In the genomic region with DNA sequence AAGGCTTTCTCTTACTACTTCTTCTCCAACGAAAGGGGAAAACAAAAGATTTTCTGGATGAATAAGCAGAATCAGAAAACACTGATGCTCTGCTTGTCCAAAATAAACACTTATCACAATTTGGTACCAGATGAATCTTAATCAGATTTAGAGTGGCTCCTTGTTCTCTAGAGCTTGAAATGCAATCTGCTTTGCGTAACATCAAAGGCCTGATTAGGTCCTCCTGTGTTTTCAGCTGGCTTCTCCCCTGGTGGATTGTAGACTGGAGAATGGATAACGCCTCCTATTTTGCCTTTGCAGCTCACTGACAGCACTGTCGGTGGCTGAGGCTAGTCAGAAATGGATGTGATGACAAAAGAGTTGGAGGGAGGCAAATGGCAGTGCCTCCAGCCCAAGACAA, we compare ENCODE assay signal across 24 cellular contexts.
"Had no signal": no experiment of that assay in that cellular context is flagged by ENCODE, and none has a peak within 500 bp of the region (broad histone marks: within the 10 kb centered on the region; RNA-seq: fewer than 3 reads in every experiment).

No MANE protein-coding gene starts in this region.

- H3K27me3 Mint-ChIP-seq: activated B cell treated with CpG ODN at 0.5 μM for 24 hours; activated CD4-positive, alpha-beta T cell treated with anti-CD3 and anti-CD28 coated beads, Interleukin-2, amount 10 ng/mL, durations not matched to agents 24 days and 14 days; activated naive CD4-positive, alpha-beta T cell treated with anti-CD3 and anti-CD28 coated beads, Interleukin-2, amount 50 U/mL, for 24 hours had no signal

- H3K27me3 ChIP-seq: adrenal gland, esophagus muscularis mucosa had no signal

- H3K27ac Mint-ChIP-seq: activated B cell treated with CpG ODN at 0.5 μM for 24 hours; activated CD4-positive, alpha-beta T cell treated with anti-CD3 and anti-CD28 coated beads, Interleukin-2, amount 10 ng/mL, durations not matched to agents 24 days and 14 days; activated CD8-positive, alpha-beta T cell treated with anti-CD3 and anti-CD28 coated beads, Interleukin-2, amount 10 ng/mL, durations not matched to agents 7 days and 5 days; activated naive CD4-positive, alpha-beta T cell treated with anti-CD3 and anti-CD28 coated beads, Interleukin-2, amount 50 U/mL, for 24 hours; natural killer cell had no signal

- H3K4me3 Mint-ChIP-seq: activated B cell treated with CpG ODN at 0.5 μM for 24 hours; activated CD4-positive, alpha-beta T cell treated with anti-CD3 and anti-CD28 coated beads, Interleukin-2, amount 10 ng/mL, durations not matched to agents 24 days and 14 days; activated CD8-positive, alpha-beta T cell treated with anti-CD3 and anti-CD28 coated beads, Interleukin-2, amount 10 ng/mL, durations not matched to agents 7 days and 5 days; activated naive CD4-positive, alpha-beta T cell treated with anti-CD3 and anti-CD28 coated beads, Interleukin-2, amount 50 U/mL, for 24 hours; natural killer cell had no signal

- ATAC-seq: activated CD8-positive, alpha-beta T cell treated with anti-CD3 and anti-CD28 coated beads, Interleukin-2, amount 10 ng/mL, durations not matched to agents 7 days and 5 days; natural killer cell; right cardiac atrium had no signal

- DNase-seq: activated B cell treated with CpG ODN at 0.5 μM for 24 hours; activated CD4-positive, alpha-beta T cell treated with anti-CD3 and anti-CD28 coated beads, Interleukin-2, amount 10 ng/mL, durations not matched to agents 24 days and 14 days; activated CD8-positive, alpha-beta memory T cell treated with anti-CD3 and anti-CD28 coated beads, Interleukin-2, amount 50 U/mL, for 4 hours; activated CD8-positive, alpha-beta T cell treated with anti-CD3 and anti-CD28 coated beads, Interleukin-2, amount 10 ng/mL, durations not matched to agents 7 days and 5 days; activated effector memory CD4-positive, alpha-beta T cell treated with anti-CD3 and anti-CD28 coated beads, Interleukin-2, amount 50 U/mL, for 16 hours; activated T-cell treated with anti-CD3 and anti-CD28 coated beads, Interleukin-2, amount 50 U/mL, for 48 hours; adrenal gland; central memory CD4-positive, alpha-beta T cell; effector CD4-positive, alpha-beta T cell; hippocampal formation; kidney glomerular epithelial cell; mesendoderm; natural killer cell; occipital lobe; right cardiac atrium; stimulated activated CD4-positive, alpha-beta T cell treated with anti-CD3 and anti-CD28 coated beads, Interleukin-4, amount 100 ng/mL, for 4 hours; stimulated activated CD8-positive, alpha-beta memory T cell treated with anti-CD3 and anti-CD28 coated beads, Interleukin-4, amount 100 ng/mL, for 48 hours; stimulated activated naive CD4-positive, alpha-beta T cell treated with Interleukin-2 at 50 U/mL for 16 hours; trophoblast cell had no signal

- H3K4me1 Mint-ChIP-seq: activated B cell treated with CpG ODN at 0.5 μM for 24 hours; activated CD4-positive, alpha-beta T cell treated with anti-CD3 and anti-CD28 coated beads, Interleukin-2, amount 10 ng/mL, durations not matched to agents 24 days and 14 days; activated naive CD4-positive, alpha-beta T cell treated with anti-CD3 and anti-CD28 coated beads, Interleukin-2, amount 50 U/mL, for 24 hours; natural killer cell had no signal

- H3K36me3 Mint-ChIP-seq: activated naive CD4-positive, alpha-beta T cell treated with anti-CD3 and anti-CD28 coated beads, Interleukin-2, amount 50 U/mL, for 24 hours had no signal

- H3K9me3 Mint-ChIP-seq: activated B cell treated with CpG ODN at 0.5 μM for 24 hours; activated CD4-positive, alpha-beta T cell treated with anti-CD3 and anti-CD28 coated beads, Interleukin-2, amount 10 ng/mL, durations not matched to agents 24 days and 14 days had no signal

- H3K27ac ChIP-seq: adrenal gland, coronary artery, esophagus muscularis mucosa, prostate gland, skin epidermis had no signal
